Comparison of ENCODE assay signal across 8 cellular contexts in the genomic region with DNA sequence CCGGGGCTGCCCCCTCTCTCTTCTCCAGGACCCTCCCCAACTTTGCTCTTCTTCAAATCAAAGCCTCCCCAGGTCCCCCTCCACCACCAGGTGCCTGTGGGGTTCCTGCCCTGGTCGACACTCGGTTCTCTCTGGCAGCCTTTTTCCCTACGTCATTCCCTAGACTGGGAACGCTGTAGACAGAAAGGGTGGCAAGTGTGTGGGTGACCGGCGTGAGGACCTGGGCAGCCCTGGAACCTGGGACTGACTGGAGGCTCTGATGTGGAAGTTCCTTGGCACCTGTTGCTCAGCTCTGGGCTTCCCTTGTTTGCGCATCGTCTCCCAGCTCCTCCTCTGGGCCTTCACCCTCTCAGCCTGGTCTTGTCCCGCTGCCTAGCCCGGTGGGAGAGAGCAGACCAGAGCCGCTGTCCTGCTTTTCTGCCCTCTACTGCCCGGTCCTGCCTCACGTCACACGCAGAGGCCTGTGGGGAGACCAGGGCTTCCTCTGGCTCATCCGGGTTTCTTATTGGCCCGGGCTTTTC. TPM values are rescaled to one million over a fixed set of nuclear protein-coding genes. Genes with fewer than 3 reads are reported as not detected.
DNase-seq lines count a peak whose midpoint lies in the region; ATAC-seq, FAIRE-seq and TF ChIP-seq lines count a peak whose summit lies in the region.

No MANE protein-coding gene starts in this region.

- H3K4me3 ChIP-seq in GM12865 (ENCODE audit: low read depth, low read length) (peak overlapping the region; percentile 80), Panc1 (ENCODE audit: low read depth in 2 of 2, low read length in 2 of 2) (peak overlapping the region; percentile 64 to 68), psoas muscle (no peak overlapping the region)

- WGBS in psoas muscle, 3 donors = 55 to 56% (median 55%) methylated on average over 17 of the region's 17 CpGs

- peaks cover 4% of the 10 kb centered on the region for H3K36me3 Mint-ChIP-seq in endothelial cell (ENCODE audit: low read depth, unreplicated experiment)

- peak overlapping the region; percentile 89 for H3K27ac ChIP-seq in Panc1 (ENCODE audit: low read length)
- H3K27ac ChIP-seq in psoas muscle = peak overlapping the region; percentile 30

- intact Hi-C loops in Panc1 (cut with micrococcal nuclease; ENCODE audit: unreplicated experiment) (no loop called here), psoas muscle (cut with DNase I) (loop anchor here in 1 of 2 donors (2.0 kb wide), 1 partner anchor 370 kb away; no protein-coding TSS in a partner anchor)

- H3K4me1 Mint-ChIP-seq in endothelial cell (ENCODE audit: unreplicated experiment) = peaks cover 28% of the 10 kb centered on the region

- H3K4me1 ChIP-seq in Panc1 (ENCODE audit: control insufficient read depth, insufficient read depth, low read length) = peaks cover 44% of the 10 kb centered on the region
- H3K4me1 ChIP-seq in psoas muscle = peaks cover 35% of the 10 kb centered on the region

- no peak for FAIRE-seq in urothelium cell line (lab: Jason Lieb, UNC)

- ATAC-seq in Panc1 = no peak
- ATAC-seq in psoas muscle = no peak

- no peak overlapping the region for H3K27ac Mint-ChIP-seq in endothelial cell (ENCODE audit: unreplicated experiment)

- H3K27me3 ChIP-seq in Panc1 (ENCODE audit: control insufficient read depth, insufficient read depth, low read length) = no peaks in the 10 kb centered on the region
- H3K27me3 ChIP-seq in psoas muscle (ENCODE audit: insufficient read depth in 3 of 3, low read length in 2 of 3) = no peaks in the 10 kb centered on the region

- no peaks in the 10 kb centered on the region for H3K9me3 ChIP-seq in Panc1 (ENCODE audit: control insufficient read depth, insufficient read depth, low read depth, low read length)
- no peaks in the 10 kb centered on the region for H3K9me3 ChIP-seq in psoas muscle

- peaks cover 16% of the 10 kb centered on the region for H3K27me3 Mint-ChIP-seq in endothelial cell (ENCODE audit: unreplicated experiment)

- POLR2A ChIA-PET in Panc1 (lab: Charles Lee) = no interaction called here

- H3K36me3 ChIP-seq in Panc1 (ENCODE audit: control insufficient read depth, insufficient read depth, low read length) = peaks cover 7% of the 10 kb centered on the region
- H3K36me3 ChIP-seq in psoas muscle (ENCODE audit: insufficient read depth in 1 of 2, low read depth in 1 of 2) = peaks cover 0 to 30% of the 10 kb centered on the region in 2 donors

- H3K9me3 Mint-ChIP-seq in endothelial cell (ENCODE audit: unreplicated experiment) = no peaks in the 10 kb centered on the region

- BruUV-seq in Panc1 (replicated peaks; lab: Mats Ljungman, UMichigan) = no TSS peak

- CTCF ChIA-PET in Panc1 (lab: Charles Lee) = no interaction called here

- no peak for TF ChIP-seq CTCF in GM12865 (IDR thresholded peaks at IDR 0.05; ENCODE audit: insufficient read depth, low read depth, low read length, missing control alignments)
- TF ChIP-seq CTCF in Panc1 (IDR thresholded peaks at IDR 0.05) = no peak
- no peak for TF ChIP-seq CTCF in endothelial cell (IDR thresholded peaks at IDR 0.05; ENCODE audit: unreplicated experiment)
- no peak for TF ChIP-seq CTCF in psoas muscle (IDR thresholded peaks at IDR 0.05)

- in situ Hi-C loops in Panc1 (cut with HindIII; ENCODE audit: low pct_unique_long_range_greater_than_20kb, low sequenced_read_pairs) = no loop called here

- peak overlapping the region; percentile 91 for H3K4me3 Mint-ChIP-seq in endothelial cell (ENCODE audit: unreplicated experiment)

- DNase-seq in GM12865 (ENCODE audit: low read depth) (no peak), Panc1 (ENCODE audit: low read depth, low spot score) (no peak), endothelial cell (ENCODE audit: low spot score) (no peak), psoas muscle (peak in 1 of 2 donors; percentile 49), CD1c-positive myeloid dendritic cell (ENCODE audit: extremely low spot score) (no peak), DMS 273 (lab: John Stamatoyannopoulos, UW; ENCODE audit: unreplicated experiment) (no peak), urothelium cell line (ENCODE audit: low spot score) (no peak), NCI-H2107 treated with DMSO at 0.1 percent for 48 hours (lab: John Stamatoyannopoulos, UW; ENCODE audit: unreplicated experiment) (no peak)

RNA-seq across cellular contexts. Expression of a gene that starts 1.3 kb away (rescaled TPM):
- 106 TPM for total RNA-seq in Panc1 (2021; ENCODE audit: unreplicated experiment)
- polyA plus RNA-seq in Panc1 (2012; ENCODE audit: insufficient read length) = 82.2 TPM
- total RNA-seq in endothelial cell (ENCODE audit: unreplicated experiment) = 42.2 TPM
- 1 to 10 TPM; 2.7 to 3.5 (median 3.0) TPM for total RNA-seq in psoas muscle
- 1 to 10 TPM; 2.2 to 4.8 (median 2.6) TPM for polyA plus RNA-seq in psoas muscle

RNA-seq across cellular contexts. Expression of a gene that starts 1.5 kb away (rescaled TPM):
- total RNA-seq in Panc1 (2021; ENCODE audit: unreplicated experiment) (32.6 TPM), endothelial cell (ENCODE audit: unreplicated experiment) (27.2 TPM), psoas muscle (10 to 100 TPM; 11.8 to 43.6 (median 27.0) TPM)
- 37.6 TPM for polyA plus RNA-seq in Panc1 (2012; ENCODE audit: insufficient read length)
- polyA plus RNA-seq in psoas muscle = 10 to 100 TPM; 31.6 to 40.3 (median 32.9) TPM

RNA-seq across cellular contexts. Expression of a gene that starts 10.5 kb away (rescaled TPM):
- total RNA-seq in Panc1 (2021; ENCODE audit: unreplicated experiment) (73.4 TPM), endothelial cell (ENCODE audit: unreplicated experiment) (33.2 TPM), psoas muscle (10 to 100 TPM; 15.5 to 17.1 (median 16.2) TPM)
- 81.0 TPM for polyA plus RNA-seq in Panc1 (2012; ENCODE audit: insufficient read length)
- polyA plus RNA-seq in psoas muscle = 10 to 100 TPM; 15.4 to 18.8 (median 18.6) TPM

RNA-seq across cellular contexts. Expression of a gene that starts 38.5 kb away (rescaled TPM):
- 7.0 TPM for total RNA-seq in Panc1 (2021; ENCODE audit: unreplicated experiment)
- 4.6 TPM for polyA plus RNA-seq in Panc1 (2012; ENCODE audit: insufficient read length)
- total RNA-seq in endothelial cell (ENCODE audit: unreplicated experiment) = 1.8 TPM
- total RNA-seq in psoas muscle = 1 to 10 TPM in 3 of 4 donors, under 1 TPM in 1; 0.71 to 1.9 (median 1.4) TPM
- polyA plus RNA-seq in psoas muscle = 1 to 10 TPM in 2 of 3 donors, under 1 TPM in 1; 0.76 to 1.4 (median 1.3) TPM
